In the genomic region with DNA sequence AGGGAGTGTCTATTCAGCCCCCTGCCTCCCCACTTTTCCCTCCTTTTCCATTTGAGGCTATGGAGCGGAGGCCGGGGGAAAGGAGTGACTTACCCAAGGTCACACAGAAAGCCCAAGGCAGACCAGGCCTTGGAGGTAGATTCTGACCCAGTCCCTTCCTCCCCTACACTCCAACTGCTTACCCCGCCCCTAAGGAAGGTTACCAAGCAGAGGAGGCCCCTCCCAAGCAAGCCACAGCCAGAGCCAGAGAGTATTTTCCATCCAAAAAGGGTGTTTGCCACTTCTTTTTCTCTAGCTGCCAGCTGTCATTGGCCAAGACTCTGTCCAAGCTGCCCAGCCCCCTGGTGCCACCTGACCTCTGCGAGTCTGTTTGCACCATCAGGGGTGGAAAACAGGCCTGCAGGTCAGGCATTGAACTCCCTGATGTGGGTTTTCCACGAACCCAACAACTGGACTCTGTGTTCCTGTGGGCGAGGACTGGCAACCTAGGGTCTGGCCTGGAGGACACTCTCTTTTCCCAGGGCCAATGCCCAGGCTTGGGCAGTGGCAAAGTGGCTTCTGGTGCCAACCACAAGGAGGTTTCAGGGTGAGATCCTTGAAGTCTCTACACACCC, we compare ENCODE assay signal across 28 cellular contexts. TPM values are rescaled to one million over a fixed set of nuclear protein-coding genes. Genes with fewer than 3 reads are reported as not detected.
"Had no signal": no experiment of that assay in that cellular context is flagged by ENCODE, and none has a peak within 500 bp of the region (broad histone marks: within the 10 kb centered on the region; RNA-seq: fewer than 3 reads in every experiment).

No MANE protein-coding gene starts in this region.

- H3K27ac ChIP-seq: colonic mucosa, esophagus muscularis mucosa, foreskin keratinocyte, gastroesophageal sphincter, heart left ventricle, hepatocyte, left lung, lower lobe of right lung, neural progenitor cell, pancreas, skin epidermis, spleen, testis, tibial artery had no signal

- H3K27me3 ChIP-seq: colonic mucosa, testis had no signal

- H3K4me1 Mint-ChIP-seq: memory B cell; mesothelial cell of epicardium; naive thymus-derived CD4-positive, alpha-beta T cell; stimulated activated memory B cell treated with anti-CD40 and anti-IgM and Interleukin-4, amounts not matched to agents 10 μg/mL and 1 μg/mL and 100 μg/mL, for 72 hours had no signal

- ATAC-seq: foreskin keratinocyte; gastroesophageal sphincter; heart left ventricle; left lung; lower lobe of right lung; naive thymus-derived CD4-positive, alpha-beta T cell; pancreas; stimulated activated memory B cell treated with anti-CD40 and anti-IgM and Interleukin-4, amounts not matched to agents 10 μg/mL and 1 μg/mL and 100 μg/mL, for 72 hours; stimulated activated naive CD8-positive, alpha-beta T cell treated with anti-CD3 and anti-CD28 coated beads, Interleukin-15, Interleukin-2, amounts not matched to agents 100 U/mL and 50 U/mL, for 24 hours had no signal

- H3K79me2 ChIP-seq: hepatocyte had no signal

- H2AFZ ChIP-seq: hepatocyte, neural progenitor cell had no signal

- H3K36me3 Mint-ChIP-seq: type B pancreatic cell had no signal

- H3K36me3 ChIP-seq: colonic mucosa, esophagus muscularis mucosa, gastroesophageal sphincter, heart left ventricle, left lung, lower lobe of right lung, neural progenitor cell, pancreas, spleen, tibial artery had no signal

- H3K9ac ChIP-seq: neural progenitor cell had no signal

- DNase-seq: colonic mucosa; effector memory CD4-positive, alpha-beta T cell; foreskin keratinocyte; kidney; lower lobe of right lung; naive thymus-derived CD4-positive, alpha-beta T cell; nucleus accumbens; retina; spleen; stimulated activated CD4-positive, alpha-beta T cell treated with anti-CD3 and anti-CD28 coated beads, Interleukin-4, amount 100 ng/mL, for 4 hours; stimulated activated naive CD8-positive, alpha-beta T cell treated with anti-CD3 and anti-CD28 coated beads, Interleukin-15, Interleukin-2, amounts not matched to agents 100 U/mL and 50 U/mL, for 24 hours; substantia nigra; testis; tibial artery had no signal

- H3K4me3 ChIP-seq: colonic mucosa, esophagus muscularis mucosa, gastroesophageal sphincter, heart left ventricle, hepatocyte, left lung, lower lobe of right lung, neural progenitor cell, pancreas, skin epidermis, spleen, testis, tibial artery had no signal

- H3K9me3 ChIP-seq: colonic mucosa, pancreas, testis had no signal

- H3K4me2 ChIP-seq: hepatocyte, neural progenitor cell had no signal

- H3K4me1 ChIP-seq: foreskin keratinocyte had no signal

- H3K27ac Mint-ChIP-seq: dendritic cell treated with granulocyte-macrophage colony-stimulating factor and Interleukin-4, amounts not matched to agents 40 ng/mL and 50 ng/mL, for 4 days; memory B cell; mesothelial cell of epicardium; naive thymus-derived CD4-positive, alpha-beta T cell; nephron; neural progenitor cell; stimulated activated memory B cell treated with anti-CD40 and anti-IgM and Interleukin-4, amounts not matched to agents 10 μg/mL and 1 μg/mL and 100 μg/mL, for 72 hours; type B pancreatic cell had no signal

- H3K4me3 Mint-ChIP-seq: dendritic cell treated with granulocyte-macrophage colony-stimulating factor and Interleukin-4, amounts not matched to agents 40 ng/mL and 50 ng/mL, for 4 days; memory B cell; mesothelial cell of epicardium; naive thymus-derived CD4-positive, alpha-beta T cell; nephron; neural progenitor cell; stimulated activated memory B cell treated with anti-CD40 and anti-IgM and Interleukin-4, amounts not matched to agents 10 μg/mL and 1 μg/mL and 100 μg/mL, for 72 hours; type B pancreatic cell had no signal

RNA-seq across cellular contexts. Expression of gene ASS1, which starts 6.3 kb away (rescaled TPM):
- polyA plus RNA-seq: naive thymus-derived CD4-positive, alpha-beta T cell had no signal
